Comparison of ENCODE assay signal across 14 cellular contexts in genomic region chr15:43808960-43809678, GRCh38. TPM values are rescaled to one million over a fixed set of nuclear protein-coding genes. Genes with fewer than 3 reads are reported as not detected.
DNase-seq lines count a peak whose midpoint lies in the region; ATAC-seq and TF ChIP-seq lines count a peak whose summit lies in the region.
"Had no signal": no experiment of that assay in that cellular context is flagged by ENCODE, and none has a peak within 500 bp of the region (broad histone marks: within the 10 kb centered on the region; RNA-seq: fewer than 3 reads in every experiment).

No MANE protein-coding gene starts in this region.

- peak overlapping the region; percentile 39 for H3K27ac Mint-ChIP-seq in activated CD8-positive, alpha-beta T cell treated with anti-CD3 and anti-CD28 coated beads, Interleukin-2, amount 10 ng/mL, durations not matched to agents 7 days and 5 days
- H3K27ac Mint-ChIP-seq: activated CD8-positive, alpha-beta memory T cell treated with anti-CD3 and anti-CD28 coated beads, Interleukin-2, amount 10 ng/mL, durations not matched to agents 7 days and 5 days had no signal

- H3K36me3 Mint-ChIP-seq in activated CD8-positive, alpha-beta T cell treated with anti-CD3 and anti-CD28 coated beads, Interleukin-2, amount 10 ng/mL, durations not matched to agents 7 days and 5 days (ENCODE audit: low read depth), result peaks cover 72% of the 10 kb centered on the region

- ATAC-seq in GM21367 (IDR thresholded peaks at IDR 0.05; ENCODE audit: unreplicated experiment) (peak; percentile 53), HG03442 (IDR thresholded peaks at IDR 0.05; ENCODE audit: unreplicated experiment) (peak; percentile 45)
- ATAC-seq in activated CD8-positive, alpha-beta T cell treated with anti-CD3 and anti-CD28 coated beads, Interleukin-2, amount 10 ng/mL, durations not matched to agents 7 days and 5 days, result no peak
- ATAC-seq: activated CD8-positive, alpha-beta memory T cell treated with anti-CD3 and anti-CD28 coated beads, Interleukin-2, amount 10 ng/mL, durations not matched to agents 7 days and 5 days; left cardiac atrium had no signal

- H3K27me3 Mint-ChIP-seq in activated CD8-positive, alpha-beta T cell treated with anti-CD3 and anti-CD28 coated beads, Interleukin-2, amount 10 ng/mL, durations not matched to agents 7 days and 5 days (ENCODE audit: low read depth), result no peaks in the 10 kb centered on the region
- H3K27me3 Mint-ChIP-seq: activated CD8-positive, alpha-beta memory T cell treated with anti-CD3 and anti-CD28 coated beads, Interleukin-2, amount 10 ng/mL, durations not matched to agents 7 days and 5 days had no signal

- no peak overlapping the region for H3K4me3 Mint-ChIP-seq in activated CD8-positive, alpha-beta T cell treated with anti-CD3 and anti-CD28 coated beads, Interleukin-2, amount 10 ng/mL, durations not matched to agents 7 days and 5 days
- H3K4me3 Mint-ChIP-seq: activated CD8-positive, alpha-beta memory T cell treated with anti-CD3 and anti-CD28 coated beads, Interleukin-2, amount 10 ng/mL, durations not matched to agents 7 days and 5 days had no signal

- TF ChIP-seq CTCF in GM13977 (IDR thresholded peaks at IDR 0.05; ENCODE audit: extremely low read depth, insufficient read depth, missing control alignments), result no peak

- CTCF ChIA-PET in activated CD8-positive, alpha-beta T cell treated with anti-CD3 and anti-CD28 coated beads, Interleukin-2, amount 10 ng/mL, durations not matched to agents 7 days and 5 days (lab: Charles Lee), result interaction anchor here (0.9 to 1.5 kb wide), 5 partner anchors 11 to 32 kb away, joined by 3 to 6 read pairs (median 3); partner anchors contain the start of gene ELL3

- DNase-seq in GM13977 (ENCODE audit: low spot score) (peak; percentile 52), head of caudate nucleus (no peak), activated gamma-delta T cell treated with Interleukin-2 at 50 U/mL for 16 hours (no peak), EL (no peak), kidney glomerular epithelial cell (lab: John Stamatoyannopoulos, UW) (no peak)
- DNase-seq in activated CD8-positive, alpha-beta T cell treated with anti-CD3 and anti-CD28 coated beads, Interleukin-2, amount 10 ng/mL, durations not matched to agents 7 days and 5 days, result no peak
- DNase-seq: activated CD8-positive, alpha-beta memory T cell treated with anti-CD3 and anti-CD28 coated beads, Interleukin-2, amount 10 ng/mL, durations not matched to agents 7 days and 5 days; Calu3; left cardiac atrium; NCI-H2081 had no signal

- H3K4me1 Mint-ChIP-seq in activated CD8-positive, alpha-beta T cell treated with anti-CD3 and anti-CD28 coated beads, Interleukin-2, amount 10 ng/mL, durations not matched to agents 7 days and 5 days (ENCODE audit: low read depth), result peaks cover 9% of the 10 kb centered on the region

- H3K9me3 Mint-ChIP-seq in activated CD8-positive, alpha-beta T cell treated with anti-CD3 and anti-CD28 coated beads, Interleukin-2, amount 10 ng/mL, durations not matched to agents 7 days and 5 days (ENCODE audit: insufficient read depth), result no peaks in the 10 kb centered on the region

- in situ Hi-C loops in GM13977 (cut with MboI; ENCODE audit: low pct_unique_long_range_greater_than_20kb, low sequenced_read_pairs, unreplicated experiment), result no loop called here

- POLR2A ChIA-PET in activated CD8-positive, alpha-beta T cell treated with anti-CD3 and anti-CD28 coated beads, Interleukin-2, amount 10 ng/mL, durations not matched to agents 7 days and 5 days (lab: Charles Lee), result interaction anchor here (0.8 to 1.0 kb wide), 4 partner anchors 9 to 32 kb away, joined by 3 to 6 read pairs (median 3); partner anchors contain the start of genes HYPK and SERINC4

- intact Hi-C loops in head of caudate nucleus (cut with DNase I), result no loop called here

RNA-seq across cellular contexts. Expression of gene HYPK, which starts 8.7 kb away (rescaled TPM):
- 10 to 100 TPM; 15.8 to 19.9 TPM for total RNA-seq in activated CD8-positive, alpha-beta T cell treated with anti-CD3 and anti-CD28 coated beads, Interleukin-2, amount 10 ng/mL, durations not matched to agents 7 days and 5 days

RNA-seq across cellular contexts. Expression of gene SERINC4, which starts 9.1 kb away (rescaled TPM):
- under 1 TPM; 0.21 to 0.39 TPM for total RNA-seq in activated CD8-positive, alpha-beta T cell treated with anti-CD3 and anti-CD28 coated beads, Interleukin-2, amount 10 ng/mL, durations not matched to agents 7 days and 5 days
- total RNA-seq: posterior vena cava, SK-MEL-5 had no signal

RNA-seq across cellular contexts. Expression of gene MFAP1, which starts 15.4 kb away (rescaled TPM):
- 10 to 100 TPM; 35.8 to 40.1 TPM for total RNA-seq in activated CD8-positive, alpha-beta T cell treated with anti-CD3 and anti-CD28 coated beads, Interleukin-2, amount 10 ng/mL, durations not matched to agents 7 days and 5 days

RNA-seq across cellular contexts. Expression of gene SERF2, which starts 17.0 kb away (rescaled TPM):
- 1,000 to 10,000 TPM; 1,025 to 1,042 TPM for total RNA-seq in activated CD8-positive, alpha-beta T cell treated with anti-CD3 and anti-CD28 coated beads, Interleukin-2, amount 10 ng/mL, durations not matched to agents 7 days and 5 days

RNA-seq across cellular contexts. Expression of gene WDR76, which starts 17.7 kb away (rescaled TPM):
- total RNA-seq in activated CD8-positive, alpha-beta T cell treated with anti-CD3 and anti-CD28 coated beads, Interleukin-2, amount 10 ng/mL, durations not matched to agents 7 days and 5 days, result 10 to 100 TPM; 87.0 to 88.7 TPM
